In genomic region chr4:139666735-139667266, GRCh38 we compare ENCODE assay signal across 8 cellular contexts. TPM values are rescaled to one million over a fixed set of nuclear protein-coding genes. Genes with fewer than 3 reads are reported as not detected.
DNase-seq lines count a peak whose midpoint lies in the region; ATAC-seq and TF ChIP-seq lines count a peak whose summit lies in the region.

No MANE protein-coding gene starts in this region.

- peak overlapping the region; percentile 63 for H2AFZ ChIP-seq in neuron (ENCODE audit: low read depth, low read length)

- no peaks in the 10 kb centered on the region for H3K27me3 Mint-ChIP-seq in activated CD4-positive, alpha-beta T cell treated with anti-CD3 and anti-CD28 coated beads for 36 hours

- CTCF ChIA-PET in activated CD4-positive, alpha-beta T cell treated with anti-CD3 and anti-CD28 coated beads for 36 hours (lab: Charles Lee): interaction anchor here (1.0 to 2.9 kb wide), 4 partner anchors 10 to 706 kb away, joined by 3 to 28 read pairs (median 4); partner anchors contain the start of gene SCOC

- peak overlapping the region; percentile 98 for H3K27ac ChIP-seq in VCaP

- no peaks in the 10 kb centered on the region for H3K27me3 ChIP-seq in neuron (ENCODE audit: insufficient read depth, low read length)

- H3K9me3 Mint-ChIP-seq in activated CD4-positive, alpha-beta T cell treated with anti-CD3 and anti-CD28 coated beads for 36 hours (ENCODE audit: low read depth): no peaks in the 10 kb centered on the region

- peaks cover 8% of the 10 kb centered on the region for H3K36me3 Mint-ChIP-seq in activated CD4-positive, alpha-beta T cell treated with anti-CD3 and anti-CD28 coated beads for 36 hours (ENCODE audit: low read depth)

- no peaks in the 10 kb centered on the region for H3K9me3 ChIP-seq in neuron (ENCODE audit: low read length)

- no peaks in the 10 kb centered on the region for H3K36me3 ChIP-seq in neuron (ENCODE audit: insufficient read depth, low read length)

- DNase-seq in activated CD4-positive, alpha-beta T cell treated with anti-CD3 and anti-CD28 coated beads for 36 hours: peak; percentile 34
- no peak for DNase-seq in activated CD4-positive, alpha-beta T cell treated with anti-CD3 and anti-CD28 coated beads, Interleukin-2, amount 50 U/mL, for 1 hour
- peak; percentile 38 for DNase-seq in NCI-H1092 (lab: John Stamatoyannopoulos, UW)
- peak; percentile 52 for DNase-seq in fibroblast of mammary gland (ENCODE audit: low read depth)
- no peak for DNase-seq in HuH-7 (ENCODE audit: low spot score)

- H3K4me3 Mint-ChIP-seq in activated CD4-positive, alpha-beta T cell treated with anti-CD3 and anti-CD28 coated beads for 36 hours: peak overlapping the region; percentile 89

- H3K4me3 ChIP-seq in fibroblast of mammary gland (ENCODE audit: control insufficient read depth, low read depth, low read length) (no peak overlapping the region), neuron (ENCODE audit: low read length) (peak overlapping the region; percentile 64)

- intact Hi-C loops in activated CD4-positive, alpha-beta T cell treated with anti-CD3 and anti-CD28 coated beads for 36 hours (cut with DNase I, micrococcal nuclease): no loop called here

- H3K27ac Mint-ChIP-seq in activated CD4-positive, alpha-beta T cell treated with anti-CD3 and anti-CD28 coated beads for 36 hours: peak overlapping the region; percentile 95

- TF ChIP-seq CTCF in VCaP (conservative IDR thresholded peaks at IDR 0.05): no peak
- TF ChIP-seq CTCF in fibroblast of mammary gland (conservative IDR thresholded peaks at IDR 0.05; ENCODE audit: control insufficient read depth, insufficient read depth, low read depth, low read length): no peak

- H3K4me1 ChIP-seq in neuron (ENCODE audit: insufficient read depth, low read length): peaks cover 5% of the 10 kb centered on the region

- peak; percentile 32 for ATAC-seq in activated CD4-positive, alpha-beta T cell treated with anti-CD3 and anti-CD28 coated beads for 36 hours
- ATAC-seq in GM18517 (IDR thresholded peaks at IDR 0.05; ENCODE audit: unreplicated experiment): no peak

- POLR2A ChIA-PET in activated CD4-positive, alpha-beta T cell treated with anti-CD3 and anti-CD28 coated beads for 36 hours (lab: Charles Lee): no interaction called here

- peaks cover 19% of the 10 kb centered on the region for H3K4me1 Mint-ChIP-seq in activated CD4-positive, alpha-beta T cell treated with anti-CD3 and anti-CD28 coated beads for 36 hours

RNA-seq across cellular contexts. Expression of gene MGST2, which starts 1.2 kb away (rescaled TPM):
- total RNA-seq in activated CD4-positive, alpha-beta T cell treated with anti-CD3 and anti-CD28 coated beads for 36 hours: 10 to 100 TPM; 28.9 to 32.8 TPM

Comparison
In these comparisons a context has a peak if more than half of its experiments do, and no peak if none do; other contexts are left out.
1. DNase-seq: peak in activated CD4-positive, alpha-beta T cell treated with anti-CD3 and anti-CD28 coated beads for 36 hours (single experiment), NCI-H1092 (single experiment) and fibroblast of mammary gland (single experiment); none in activated CD4-positive, alpha-beta T cell treated with anti-CD3 and anti-CD28 coated beads, Interleukin-2, amount 50 U/mL, for 1 hour (single experiment) and HuH-7 (single experiment).